31 cellular contexts compared by ENCODE assay signal in genomic region chr4:133856736-133857355, GRCh38.
"Had no signal": no experiment of that assay in that cellular context is flagged by ENCODE, and none has a peak within 500 bp of the region (broad histone marks: within the 10 kb centered on the region; RNA-seq: fewer than 3 reads in every experiment).

No MANE protein-coding gene starts in this region.

- DNase-seq: activated CD4-positive, alpha-beta T cell treated with anti-CD3 and anti-CD28 coated beads for 48 hours; activated CD4-positive, alpha-beta T cell treated with anti-CD3 and anti-CD28 coated beads, Interleukin-2, amount 50 U/mL, for 48 hours; activated CD8-positive, alpha-beta memory T cell treated with anti-CD3 and anti-CD28 coated beads, Interleukin-2, amount 50 U/mL, for 48 hours; activated gamma-delta T cell treated with Interleukin-2 at 50 U/mL for 16 hours; activated naive CD4-positive, alpha-beta T cell treated with anti-CD3 and anti-CD28 coated beads, Interleukin-2, amount 50 U/mL, for 16 hours; activated naive CD8-positive, alpha-beta T cell treated with anti-CD3 and anti-CD28 coated beads, Interleukin-2, amount 50 U/mL, for 24 hours; activated T-cell treated with anti-CD3 and anti-CD28 coated beads, Interleukin-2, amount 50 U/mL, for 24 hours; endodermal cell; head of caudate nucleus; hippocampal formation; kidney; left colon; mammary epithelial cell; naive B cell; pancreas; sigmoid colon; small intestine; stimulated activated CD4-positive, alpha-beta T cell treated with anti-CD3 and anti-CD28 coated beads, Interleukin-2, amount 100 ng/mL, for 24 hours; stimulated activated naive B cell treated with anti-CD40 and anti-IgM and Interleukin-4, amounts not matched to agents 10 μg/mL and 1 μg/mL and 100 μg/mL, for 72 hours; stomach; T1000; tibial artery; upper lobe of right lung; WERI-Rb-1 had no signal

- H3K36me3 ChIP-seq: pancreas, prostate gland, sigmoid colon, stomach, tibial artery, upper lobe of right lung, WERI-Rb-1 had no signal

- H3K9me3 ChIP-seq: pancreas, prostate gland, sigmoid colon, stomach, tibial artery, upper lobe of right lung had no signal

- ATAC-seq: activated CD4-positive, CD25-positive, alpha-beta regulatory T cell treated with anti-CD3 and anti-CD28 coated beads, Interleukin-2, amount 50 U/mL, for 24 hours; activated naive CD8-positive, alpha-beta T cell treated with anti-CD3 and anti-CD28 coated beads, Interleukin-2, amount 50 U/mL, for 24 hours; activated T-helper 17 cell treated with anti-CD3 and anti-CD28 coated beads, Interleukin-2, amount 50 U/mL, for 72 hours; esophagus mucosa; left colon; pancreas; stimulated activated naive B cell treated with anti-CD40 and anti-IgM and Interleukin-4, amounts not matched to agents 10 μg/mL and 1 μg/mL and 100 μg/mL, for 72 hours; upper lobe of right lung had no signal

- H3K27me3 Mint-ChIP-seq: activated naive CD8-positive, alpha-beta T cell treated with anti-CD3 and anti-CD28 coated beads, Interleukin-2, amount 50 U/mL, for 24 hours; activated T-cell treated with anti-CD3 and anti-CD28 coated beads, Interleukin-2, amount 50 U/mL, for 24 hours; activated T-helper 17 cell treated with anti-CD3 and anti-CD28 coated beads, Interleukin-2, amount 50 U/mL, for 72 hours; central memory CD8-positive, alpha-beta T cell; dendritic cell treated with granulocyte-macrophage colony-stimulating factor and Interleukin-4, amounts not matched to agents 40 ng/mL and 50 ng/mL, for 4 days; naive B cell; stimulated activated naive B cell treated with anti-CD40 and anti-IgM and Interleukin-4, amounts not matched to agents 10 μg/mL and 1 μg/mL and 100 μg/mL, for 72 hours had no signal

- H3K27ac ChIP-seq: pancreas, prostate gland, sigmoid colon, stomach, tibial artery, upper lobe of right lung, WERI-Rb-1 had no signal

- H3K9me3 Mint-ChIP-seq: activated naive CD8-positive, alpha-beta T cell treated with anti-CD3 and anti-CD28 coated beads, Interleukin-2, amount 50 U/mL, for 24 hours; activated T-helper 17 cell treated with anti-CD3 and anti-CD28 coated beads, Interleukin-2, amount 50 U/mL, for 72 hours; central memory CD8-positive, alpha-beta T cell; dendritic cell treated with granulocyte-macrophage colony-stimulating factor and Interleukin-4, amounts not matched to agents 40 ng/mL and 50 ng/mL, for 4 days; endodermal cell; naive B cell; stimulated activated naive B cell treated with anti-CD40 and anti-IgM and Interleukin-4, amounts not matched to agents 10 μg/mL and 1 μg/mL and 100 μg/mL, for 72 hours; T-helper 1 cell treated with Interleukin-12 subunit alpha and Interleukin-12 subunit beta and Interleukin-4 antibody, amounts not matched to agents 30 μg/mL and 1 μg/mL, for 36 hours had no signal

- H3K36me3 Mint-ChIP-seq: naive B cell; stimulated activated naive B cell treated with anti-CD40 and anti-IgM and Interleukin-4, amounts not matched to agents 10 μg/mL and 1 μg/mL and 100 μg/mL, for 72 hours had no signal

- H3K4me1 ChIP-seq: pancreas, prostate gland, sigmoid colon, stomach, tibial artery, upper lobe of right lung had no signal

- H3K27ac Mint-ChIP-seq: activated naive CD8-positive, alpha-beta T cell treated with anti-CD3 and anti-CD28 coated beads, Interleukin-2, amount 50 U/mL, for 24 hours; activated T-cell treated with anti-CD3 and anti-CD28 coated beads, Interleukin-2, amount 50 U/mL, for 24 hours; activated T-helper 17 cell treated with anti-CD3 and anti-CD28 coated beads, Interleukin-2, amount 50 U/mL, for 72 hours; dendritic cell treated with granulocyte-macrophage colony-stimulating factor and Interleukin-4, amounts not matched to agents 40 ng/mL and 50 ng/mL, for 4 days; endodermal cell; naive B cell; stimulated activated naive B cell treated with anti-CD40 and anti-IgM and Interleukin-4, amounts not matched to agents 10 μg/mL and 1 μg/mL and 100 μg/mL, for 72 hours; T-helper 1 cell treated with Interleukin-12 subunit alpha and Interleukin-12 subunit beta and Interleukin-4 antibody, amounts not matched to agents 30 μg/mL and 1 μg/mL, for 36 hours had no signal

- H3K27me3 ChIP-seq: pancreas, sigmoid colon, stomach, tibial artery, upper lobe of right lung had no signal

- H3K4me3 Mint-ChIP-seq: activated naive CD8-positive, alpha-beta T cell treated with anti-CD3 and anti-CD28 coated beads, Interleukin-2, amount 50 U/mL, for 24 hours; activated T-cell treated with anti-CD3 and anti-CD28 coated beads, Interleukin-2, amount 50 U/mL, for 24 hours; activated T-helper 17 cell treated with anti-CD3 and anti-CD28 coated beads, Interleukin-2, amount 50 U/mL, for 72 hours; central memory CD8-positive, alpha-beta T cell; dendritic cell treated with granulocyte-macrophage colony-stimulating factor and Interleukin-4, amounts not matched to agents 40 ng/mL and 50 ng/mL, for 4 days; endodermal cell; naive B cell; stimulated activated naive B cell treated with anti-CD40 and anti-IgM and Interleukin-4, amounts not matched to agents 10 μg/mL and 1 μg/mL and 100 μg/mL, for 72 hours; T-helper 1 cell treated with Interleukin-12 subunit alpha and Interleukin-12 subunit beta and Interleukin-4 antibody, amounts not matched to agents 30 μg/mL and 1 μg/mL, for 36 hours had no signal

- H3K4me3 ChIP-seq: pancreas, prostate gland, sigmoid colon, stomach, tibial artery, upper lobe of right lung had no signal

- H3K4me1 Mint-ChIP-seq: activated naive CD8-positive, alpha-beta T cell treated with anti-CD3 and anti-CD28 coated beads, Interleukin-2, amount 50 U/mL, for 24 hours; activated T-helper 17 cell treated with anti-CD3 and anti-CD28 coated beads, Interleukin-2, amount 50 U/mL, for 72 hours; central memory CD8-positive, alpha-beta T cell; endodermal cell; naive B cell; stimulated activated naive B cell treated with anti-CD40 and anti-IgM and Interleukin-4, amounts not matched to agents 10 μg/mL and 1 μg/mL and 100 μg/mL, for 72 hours had no signal
